Comparison of ENCODE assay signal across 13 cellular contexts in the genomic region with DNA sequence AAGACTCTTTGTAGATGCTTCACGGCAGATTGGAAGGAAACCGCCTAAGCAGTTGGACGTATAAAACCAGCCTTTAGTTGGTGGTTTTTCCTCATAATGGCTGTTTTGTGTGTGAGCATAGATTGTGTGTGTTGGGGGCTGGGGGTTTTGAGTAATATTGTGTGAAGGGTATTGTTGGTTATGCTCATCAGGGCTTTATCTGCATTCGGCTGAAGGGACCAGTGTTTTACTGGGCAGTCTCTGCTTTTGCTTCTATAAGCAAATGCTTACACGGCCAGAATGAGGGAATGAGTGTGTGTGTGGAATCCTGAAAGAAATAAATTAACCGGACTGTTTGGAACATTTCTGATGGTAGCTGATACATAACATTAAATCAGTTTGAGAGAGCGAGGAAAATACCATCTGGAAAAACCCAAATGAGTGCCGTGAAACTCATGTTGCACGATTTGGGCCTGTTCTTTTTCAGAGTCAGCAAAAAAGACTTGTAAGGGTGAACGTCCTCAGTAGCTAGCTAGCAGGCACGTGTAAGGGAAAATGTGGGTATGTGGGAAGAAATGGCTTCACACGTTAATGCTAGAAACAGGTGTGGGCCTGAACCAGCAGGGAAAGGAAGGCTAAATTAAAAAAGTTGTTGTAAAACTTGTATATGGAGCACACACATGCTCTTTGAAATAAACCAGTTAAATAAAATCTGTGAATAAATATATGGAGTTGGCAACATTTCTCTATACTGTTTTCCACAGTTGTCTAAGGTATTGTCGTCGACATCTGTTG. TPM values are rescaled to one million over a fixed set of nuclear protein-coding genes. Genes with fewer than 3 reads are reported as not detected.
DNase-seq lines count a peak whose midpoint lies in the region; ATAC-seq, FAIRE-seq and TF ChIP-seq lines count a peak whose summit lies in the region.
"Had no signal": no experiment of that assay in that cellular context is flagged by ENCODE, and none has a peak within 500 bp of the region (broad histone marks: within the 10 kb centered on the region; RNA-seq: fewer than 3 reads in every experiment).

No MANE protein-coding gene starts in this region.

- H3K9me3 ChIP-seq in HepG2 (ENCODE audit: low read length) (no peaks in the 10 kb centered on the region), right lobe of liver (no peaks in the 10 kb centered on the region), psoas muscle (no peaks in the 10 kb centered on the region), vagina (no peaks in the 10 kb centered on the region)
- H3K9me3 ChIP-seq: body of pancreas had no signal

- no TSS peak for BruUV-seq in HepG2 (replicated peaks; lab: Mats Ljungman, UMichigan)

- in situ Hi-C loops in HepG2 (cut with HindIII; ENCODE audit: extremely low pct_ligation_motif_present, low pct_unique_long_range_greater_than_20kb) = no loop called here

- POLR2A ChIA-PET in HepG2 (lab: Yijun Ruan, JAX) = no interaction called here

- no peak overlapping the region for H3K9ac ChIP-seq in HepG2 (ENCODE audit: insufficient read depth, low read depth, low read length)

- intact Hi-C loops in HepG2 (cut with micrococcal nuclease; ENCODE audit: unreplicated experiment) = no loop called here
- intact Hi-C loops in right lobe of liver (cut with DNase I) = no loop called here
- intact Hi-C loops in psoas muscle (cut with DNase I) = loop anchor here in 1 of 2 donors (5.0 kb wide), 1 partner anchor 46 kb away; no protein-coding TSS in a partner anchor
- intact Hi-C loops in vagina (cut with DNase I) = no loop called here
- intact Hi-C loops in left colon (cut with DNase I, micrococcal nuclease) = no loop called here

- H3K27me3 ChIP-seq in HepG2 (ENCODE audit: control insufficient read depth in 1 of 2, insufficient read depth in 2 of 2, low read length in 2 of 2) (peaks cover 0 to 23% of the 10 kb centered on the region in 2 experiments; a peak in 3 of 5 replicates), right lobe of liver (no peaks in the 10 kb centered on the region), psoas muscle (ENCODE audit: insufficient read depth in 3 of 3, low read length in 2 of 3) (no peaks in the 10 kb centered on the region), vagina (no peaks in the 10 kb centered on the region)
- H3K27me3 ChIP-seq: body of pancreas had no signal

- H3K4me3 ChIP-seq in HepG2 (replicated peaks in 1 of 3; ENCODE audit: insufficient read depth in 1 of 3, low read depth in 2 of 3, low read length in 3 of 3) (no peak overlapping the region), right lobe of liver (no peak overlapping the region), foreskin fibroblast (ENCODE audit: low read depth in 1 of 2, low read length in 2 of 2) (peak overlapping the region; percentile 82 to 86), psoas muscle (peak overlapping the region; percentile 94), vagina (peak overlapping the region; percentile 79 to 83)
- H3K4me3 ChIP-seq: body of pancreas had no signal

- CTCF ChIA-PET in HepG2 (lab: Yijun Ruan, JAX; ENCODE audit: low intra/inter-chr PET ratio, low total read pairs) = no interaction called here

- TF ChIP-seq EP300 in HepG2 (IDR thresholded peaks at IDR 0.05; ENCODE audit: low read depth in 2 of 2, low read length in 2 of 2) (no peak), HepG2 (CRISPR knock-in tag; IDR thresholded peaks at IDR 0.05; ENCODE audit: borderline replicate concordance) (no peak)

- no peaks in the 10 kb centered on the region for H3K79me2 ChIP-seq in HepG2 (ENCODE audit: insufficient read depth, low read length)

- no peaks in the 10 kb centered on the region for H3K36me3 ChIP-seq in HepG2 (replicated peaks in 1 of 2; ENCODE audit: control insufficient read depth in 1 of 2, insufficient read depth in 2 of 2, low read length in 2 of 2)
- no peaks in the 10 kb centered on the region for H3K36me3 ChIP-seq in right lobe of liver
- H3K36me3 ChIP-seq in psoas muscle (ENCODE audit: insufficient read depth in 1 of 2, low read depth in 1 of 2) = no peaks in the 10 kb centered on the region
- H3K36me3 ChIP-seq in vagina = no peaks in the 10 kb centered on the region

- no peak for TF ChIP-seq RAD21 in HepG2 (CRISPR knock-in tag; IDR thresholded peaks at IDR 0.05)

- H3K27ac ChIP-seq in HepG2 (ENCODE audit: extremely low read length, insufficient read depth, low read length) (no peak overlapping the region), right lobe of liver (no peak overlapping the region), psoas muscle (peak overlapping the region; percentile 93), vagina (peak overlapping the region; percentile 81)
- H3K27ac ChIP-seq: body of pancreas had no signal

- TF ChIP-seq CTCF in HepG2 (CRISPR knock-in tag; IDR thresholded peaks at IDR 0.05) (no peak), right lobe of liver (IDR thresholded peaks at IDR 0.05) (no peak), foreskin fibroblast (IDR thresholded peaks at IDR 0.05; ENCODE audit: low read depth, low read length) (no peak), psoas muscle (IDR thresholded peaks at IDR 0.05) (no peak), vagina (IDR thresholded peaks at IDR 0.05) (no peak)

- H3K4me1 ChIP-seq in HepG2 (ENCODE audit: insufficient read depth, low read length) (peaks cover 17% of the 10 kb centered on the region), right lobe of liver (no peaks in the 10 kb centered on the region), psoas muscle (peaks cover 54% of the 10 kb centered on the region), vagina (peaks cover 38% of the 10 kb centered on the region)

- H2AFZ ChIP-seq in HepG2 (ENCODE audit: low read length) = no peak overlapping the region

- H4K20me1 ChIP-seq in HepG2 (ENCODE audit: insufficient read depth, low read length) = no peaks in the 10 kb centered on the region

- DNase-seq in HepG2 (ENCODE audit: low spot score) (no peak), right lobe of liver (no peak), foreskin fibroblast (peak in 1 of 2 donors; percentile 27), psoas muscle (no peak), vagina (ENCODE audit: extremely low spot score in 2 of 2) (no peak), NCI-H1694 treated with DMSO at 0.1 percent for 48 hours (lab: John Stamatoyannopoulos, UW) (no peak), left colon (no peak)
- DNase-seq: activated CD4-positive, alpha-beta T cell treated with anti-CD3 and anti-CD28 coated beads for 48 hours; activated T-cell treated with anti-CD3 and anti-CD28 coated beads, Interleukin-2, amount 50 U/mL, for 48 hours; body of pancreas; DMS79; T-cell had no signal

- H3K4me2 ChIP-seq in HepG2 (ENCODE audit: low read depth, low read length) = no peak overlapping the region

- no peak for FAIRE-seq in HepG2 (lab: Jason Lieb, UNC)

- TF ChIP-seq POLR2A in HepG2 (IDR thresholded peaks at IDR 0.05; ENCODE audit: insufficient read depth in 1 of 2, low read depth in 2 of 2, low read length in 2 of 2) (no peak), right lobe of liver (IDR thresholded peaks at IDR 0.05) (no peak), vagina (IDR thresholded peaks at IDR 0.05) (no peak)

- ATAC-seq in HepG2 (no peak), right lobe of liver (no peak), psoas muscle (no peak), left colon (no peak), GM18868 (IDR thresholded peaks at IDR 0.05; ENCODE audit: unreplicated experiment) (no peak)
- ATAC-seq: body of pancreas, T-cell had no signal

- WGBS in HepG2 (ENCODE audit: low lambda C conversion rate) = 30% methylated on average over 14 of the region's 14 CpGs
- 66% methylated on average over 14 of the region's 14 CpGs for WGBS in right lobe of liver (ENCODE audit: insufficient coverage, low coverage, low lambda C conversion rate, missing lambda C conversion rate)
- 39 to 61% (median 39%) methylated on average over 14 of the region's 14 CpGs for WGBS in psoas muscle, 3 donors

TF ChIP-seq in HepG2, 621 proteins besides CTCF, POLR2A, EP300 and RAD21:
- no peak for TF ChIP-seq ZNF510 (CRISPR knock-in tag; IDR thresholded peaks at IDR 0.05; ENCODE audit: low read depth)
- peak; percentile 57 to 71; a peak in 3 of 4 replicates for TF ChIP-seq MAFK (conservative IDR thresholded peaks at IDR 0.05 in 1 of 2, IDR thresholded peaks at IDR 0.05 in 1 of 2; ENCODE audit: low read length in 2 of 2)
- peak; percentile 58 for TF ChIP-seq MAFF (IDR thresholded peaks at IDR 0.05; ENCODE audit: low read depth, low read length)
- no peak for TF ChIP-seq ZNF788 (CRISPR knock-in tag; IDR thresholded peaks at IDR 0.05; ENCODE audit: borderline replicate concordance)

RNA-seq across cellular contexts. Expression of a gene that starts 2.0 kb away (rescaled TPM):
- total RNA-seq in HepG2 (2016; rRNA removed; fragmentation: Illumina TruSeq; extraction: Trizol) = 0.14 and 0.38 TPM in 2 replicates
- not detected in 2 replicates for total RNA-seq in HepG2 (2016; cell fraction: cytosol; rRNA removed; fragmentation: Illumina TruSeq; extraction: Trizol; ENCODE audit: low read depth)
- 0.15 and 0.19 TPM in 2 replicates for total RNA-seq in HepG2 (2016; cell fraction: insoluble cytoplasmic fraction; rRNA removed; fragmentation: Illumina TruSeq; extraction: Trizol)
- 0.34 and 0.37 TPM in 2 replicates for total RNA-seq in HepG2 (2016; cell fraction: membrane; rRNA removed; fragmentation: Illumina TruSeq; extraction: Trizol)
- total RNA-seq in HepG2 (2016; cell fraction: nucleus; rRNA removed; fragmentation: Illumina TruSeq; extraction: Trizol) = 0.50 TPM in 1 of 2 replicates, not detected in the other
- polyA plus RNA-seq in HepG2 (2011; rRNA removed) = 0.12 and 0.21 TPM in 2 replicates
- 0.06 and 0.11 TPM in 2 replicates for polyA plus RNA-seq in HepG2 (2011; cell fraction: cytosol; rRNA removed)
- 0.03 TPM in 1 of 2 replicates, not detected in the other for polyA plus RNA-seq in HepG2 (2011; cell fraction: nucleus; rRNA removed)
- 0.04 and 0.05 TPM in 2 replicates for polyA plus RNA-seq in HepG2 (2012)
- 0.07 TPM in 1 of 2 replicates, not detected in the other for polyA plus RNA-seq in HepG2 (2016; cell fraction: cytosol; fragmentation: Illumina TruSeq; extraction: Trizol; ENCODE audit: low read depth)
- 0.28 TPM in 1 of 2 replicates, not detected in the other for polyA plus RNA-seq in HepG2 (2016; cell fraction: insoluble cytoplasmic fraction; fragmentation: Illumina TruSeq; extraction: Trizol; ENCODE audit: low read depth)
- polyA plus RNA-seq in HepG2 (2016; cell fraction: membrane; fragmentation: Illumina TruSeq; extraction: Trizol; ENCODE audit: low read depth) = 0.06 and 0.34 TPM in 2 replicates
- 0.29 TPM in 1 of 2 replicates, not detected in the other for polyA plus RNA-seq in HepG2 (2016; cell fraction: nucleus; fragmentation: Illumina TruSeq; extraction: Trizol; ENCODE audit: insufficient read depth, low read depth)
- 1.6 and 72.3 TPM in 2 replicates for polyA minus RNA-seq in HepG2 (2011; rRNA and poly(A)+ RNA removed; ENCODE audit: low replicate concordance)
- not detected in 2 replicates for polyA minus RNA-seq in HepG2 (2011; cell fraction: cytosol; rRNA and poly(A)+ RNA removed)
- 0.39 and 1.1 TPM in 2 replicates for polyA minus RNA-seq in HepG2 (2011; cell fraction: nucleus; rRNA and poly(A)+ RNA removed)
- total RNA-seq in right lobe of liver = 1 to 10 TPM; 1.9 to 4.1 (median 3.8) TPM
- 10 to 100 TPM; 48.2 to 98.1 (median 62.8) TPM for total RNA-seq in psoas muscle
- 10 to 100 TPM; 11.8 to 49.9 (median 29.0) TPM for polyA plus RNA-seq in psoas muscle
- 57.7 TPM for total RNA-seq in vagina
- total RNA-seq in left colon = 1 to 10 TPM; 3.6 to 9.3 TPM

Comparison
In these comparisons a context has a peak if more than half of its experiments do, and no peak if none do; other contexts are left out.
1. H3K27ac ChIP-seq: peak in psoas muscle (single experiment) and vagina (single experiment); none in HepG2 (single experiment) and right lobe of liver (0 of 3).
2. H3K4me3 ChIP-seq: peak in foreskin fibroblast (2 of 2), psoas muscle (single experiment) and vagina (2 of 2); none in HepG2 (0 of 3) and right lobe of liver (0 of 3).